ENCODE assay signal across 1 cellular context in the genomic region with DNA sequence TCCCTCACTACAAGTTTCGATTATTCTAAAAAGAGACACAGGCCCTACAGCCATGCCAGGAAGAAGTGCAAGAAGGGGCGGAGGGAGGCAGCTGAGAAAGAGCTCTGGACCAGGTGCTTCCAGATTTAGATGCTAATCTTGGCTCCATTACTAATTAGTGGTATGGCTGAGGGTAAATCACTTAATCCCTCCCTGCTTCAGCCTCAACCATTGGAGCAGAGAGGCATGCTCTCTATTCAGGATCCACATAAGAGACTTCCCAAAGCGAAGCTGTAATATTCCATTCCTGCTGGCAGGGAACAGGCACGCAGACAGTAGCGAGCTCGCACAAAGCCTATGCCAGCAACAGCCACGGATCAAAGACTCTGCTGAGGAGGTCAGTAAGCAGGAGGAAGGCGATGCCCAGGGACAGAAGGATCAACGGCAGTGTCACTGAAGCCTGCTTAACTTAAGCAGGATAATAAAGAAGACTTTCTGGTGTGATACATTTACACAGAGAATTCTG.
TF ChIP-seq lines count a peak whose summit lies in the region.

No MANE protein-coding gene starts in this region.

TF ChIP-seq in WTC11, 78 proteins besides CTCF, POLR2A, EP300 and RAD21 (continued from another document):
- TF ChIP-seq, protein P1, sequence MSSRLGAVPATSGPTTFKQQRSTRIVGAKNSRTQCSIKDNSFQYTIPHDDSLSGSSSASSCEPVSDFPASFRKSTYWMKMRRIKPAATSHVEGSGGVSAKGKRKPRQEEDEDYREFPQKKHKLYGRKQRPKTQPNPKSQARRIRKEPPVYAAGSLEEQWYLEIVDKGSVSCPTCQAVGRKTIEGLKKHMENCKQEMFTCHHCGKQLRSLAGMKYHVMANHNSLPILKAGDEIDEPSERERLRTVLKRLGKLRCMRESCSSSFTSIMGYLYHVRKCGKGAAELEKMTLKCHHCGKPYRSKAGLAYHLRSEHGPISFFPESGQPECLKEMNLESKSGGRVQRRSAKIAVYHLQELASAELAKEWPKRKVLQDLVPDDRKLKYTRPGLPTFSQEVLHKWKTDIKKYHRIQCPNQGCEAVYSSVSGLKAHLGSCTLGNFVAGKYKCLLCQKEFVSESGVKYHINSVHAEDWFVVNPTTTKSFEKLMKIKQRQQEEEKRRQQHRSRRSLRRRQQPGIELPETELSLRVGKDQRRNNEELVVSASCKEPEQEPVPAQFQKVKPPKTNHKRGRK (CRISPR knock-in tag; IDR thresholded peaks at IDR 0.05; ENCODE audit: borderline replicate concordance), result no peak
- TF ChIP-seq FOXP1 (CRISPR knock-in tag; IDR thresholded peaks at IDR 0.05; ENCODE audit: borderline replicate concordance) (no peak), ZNF671 (CRISPR knock-in tag; IDR thresholded peaks at IDR 0.05) (no peak)
TF ChIP-seq in WTC11: peak in this region for 0.
